14 cellular contexts compared by ENCODE assay signal in the genomic region with DNA sequence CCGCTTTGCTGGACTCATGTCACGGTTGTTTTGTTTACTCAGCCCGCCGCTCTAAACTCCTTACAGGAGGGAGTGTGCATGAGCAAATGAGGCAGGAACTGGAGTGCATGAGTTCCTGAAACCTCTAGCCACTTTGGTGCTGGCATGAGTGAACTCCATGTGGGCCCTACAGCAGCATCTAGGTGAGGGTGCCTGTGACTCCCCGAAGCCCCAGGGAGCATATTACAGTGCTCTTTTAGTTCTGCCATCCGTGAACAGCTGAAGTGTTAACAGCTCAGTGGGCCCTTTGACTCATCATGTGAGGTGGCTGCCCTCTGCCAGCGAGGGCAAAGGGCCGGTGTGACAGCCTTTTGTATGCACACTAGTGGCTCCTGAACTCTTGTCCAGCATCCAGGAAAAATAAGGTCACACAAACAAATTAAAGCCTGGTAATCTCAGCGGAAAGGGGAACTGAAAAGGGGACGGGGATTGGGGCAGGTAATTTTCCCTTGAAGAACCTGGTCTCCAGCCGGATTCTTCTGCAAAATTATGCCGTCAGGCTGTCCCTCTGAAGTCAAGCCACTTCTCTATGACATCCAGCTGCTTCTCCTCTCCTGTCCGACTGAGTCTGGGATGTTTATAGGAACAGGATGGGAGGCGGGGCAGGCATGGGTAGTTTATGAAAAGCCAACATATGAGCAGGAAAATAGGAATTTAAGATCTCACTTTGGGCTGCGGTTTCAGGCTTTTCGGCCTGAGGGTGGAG.
DNase-seq lines count a peak whose midpoint lies in the region; ATAC-seq and TF ChIP-seq lines count a peak whose summit lies in the region.
"Had no signal": no experiment of that assay in that cellular context is flagged by ENCODE, and none has a peak within 500 bp of the region (broad histone marks: within the 10 kb centered on the region; RNA-seq: fewer than 3 reads in every experiment).

No MANE protein-coding gene starts in this region.

- no peak overlapping the region for H2AK5ac ChIP-seq in neuronal stem cell (ENCODE audit: low read depth, low read length)

- no peak overlapping the region for H4K91ac ChIP-seq in neuronal stem cell (ENCODE audit: low read depth, low read length, poor library complexity)

- no peak overlapping the region for H3K4me3 Mint-ChIP-seq in activated naive CD4-positive, alpha-beta T cell treated with anti-CD3 and anti-CD28 coated beads, Interleukin-2, amount 10 ng/mL, durations not matched to agents 7 days and 5 days
- H3K4me3 Mint-ChIP-seq in CD8-positive, alpha-beta memory T cell: no peak overlapping the region
- H3K4me3 Mint-ChIP-seq: central memory CD8-positive, alpha-beta T cell; T-helper 2 cell treated with Interferon-gamma antibody and Interleukin-4, amounts not matched to agents 5 μg/mL and 100 μg/mL, for 36 hours had no signal

- peaks cover 1 to 5% of the 10 kb centered on the region in 2 donors for H3K4me1 ChIP-seq in neuronal stem cell (ENCODE audit: control insufficient read depth in 2 of 2, insufficient read depth in 1 of 2, low read depth in 1 of 2, low read length in 2 of 2)
- no peaks in the 10 kb centered on the region for H3K4me1 ChIP-seq in CD8-positive, alpha-beta memory T cell (ENCODE audit: insufficient read depth, low read length)

- H3K4me1 Mint-ChIP-seq in activated naive CD4-positive, alpha-beta T cell treated with anti-CD3 and anti-CD28 coated beads, Interleukin-2, amount 10 ng/mL, durations not matched to agents 7 days and 5 days: no peaks in the 10 kb centered on the region
- no peaks in the 10 kb centered on the region for H3K4me1 Mint-ChIP-seq in CD8-positive, alpha-beta memory T cell
- H3K4me1 Mint-ChIP-seq: central memory CD8-positive, alpha-beta T cell had no signal

- no peak overlapping the region for H3K9ac ChIP-seq in neuronal stem cell (ENCODE audit: low read depth, low read length, poor library complexity)

- no peak overlapping the region for H3K14ac ChIP-seq in neuronal stem cell (ENCODE audit: low read length)

- ATAC-seq in HG03097 (IDR thresholded peaks at IDR 0.05; ENCODE audit: low FRiP score, unreplicated experiment) (no peak), GM19463 (IDR thresholded peaks at IDR 0.05; ENCODE audit: unreplicated experiment) (no peak)

- WGBS in neuronal stem cell (ENCODE audit: extremely low coverage in 2 of 2, insufficient read length in 2 of 2, insufficient replicate concordance in 1 of 2), 2 donors: no CpG with 5 or more reads among the region's 16 CpGs

- CTCF ChIA-PET in activated naive CD4-positive, alpha-beta T cell treated with anti-CD3 and anti-CD28 coated beads, Interleukin-2, amount 10 ng/mL, durations not matched to agents 7 days and 5 days (lab: Charles Lee): no interaction called here
- CTCF ChIA-PET in CD8-positive, alpha-beta memory T cell (lab: Charles Lee): no interaction called here

- no peak overlapping the region for H3K4me3 ChIP-seq in epithelial cell of esophagus (ENCODE audit: low read length)
- H3K4me3 ChIP-seq in neuronal stem cell (ENCODE audit: low read length in 2 of 2): no peak overlapping the region
- H3K4me3 ChIP-seq in CD8-positive, alpha-beta memory T cell (ENCODE audit: low read length): no peak overlapping the region

- H3K9me3 Mint-ChIP-seq in activated naive CD4-positive, alpha-beta T cell treated with anti-CD3 and anti-CD28 coated beads, Interleukin-2, amount 10 ng/mL, durations not matched to agents 7 days and 5 days: peaks cover 1% of the 10 kb centered on the region
- peaks cover 2 to 31% (median 4%) of the 10 kb centered on the region in 5 donors for H3K9me3 Mint-ChIP-seq in CD8-positive, alpha-beta memory T cell

- H2BK15ac ChIP-seq in neuronal stem cell (ENCODE audit: low read length): no peak overlapping the region

- no peak overlapping the region for H2BK12ac ChIP-seq in neuronal stem cell (ENCODE audit: low read length)

- no peak overlapping the region for H3K4ac ChIP-seq in neuronal stem cell (ENCODE audit: low read length)

- no peak overlapping the region for H3K27ac ChIP-seq in neuronal stem cell (replicated peaks; ENCODE audit: low read length)
- H3K27ac ChIP-seq in CD8-positive, alpha-beta memory T cell (ENCODE audit: low read depth, low read length): no peak overlapping the region
- H3K27ac ChIP-seq: HL-60, neutrophil had no signal

- H2BK120ac ChIP-seq in neuronal stem cell (ENCODE audit: low read depth, low read length): no peak overlapping the region

- no peaks in the 10 kb centered on the region for H3K27me3 Mint-ChIP-seq in activated naive CD4-positive, alpha-beta T cell treated with anti-CD3 and anti-CD28 coated beads, Interleukin-2, amount 10 ng/mL, durations not matched to agents 7 days and 5 days
- no peaks in the 10 kb centered on the region for H3K27me3 Mint-ChIP-seq in CD8-positive, alpha-beta memory T cell
- H3K27me3 Mint-ChIP-seq: central memory CD8-positive, alpha-beta T cell had no signal

- H3K4me2 ChIP-seq in neuronal stem cell (ENCODE audit: insufficient read depth, low read length, poor library complexity, severe bottlenecking): no peak overlapping the region

- H3K27ac Mint-ChIP-seq in activated naive CD4-positive, alpha-beta T cell treated with anti-CD3 and anti-CD28 coated beads, Interleukin-2, amount 10 ng/mL, durations not matched to agents 7 days and 5 days: no peak overlapping the region
- H3K27ac Mint-ChIP-seq in CD8-positive, alpha-beta memory T cell: no peak overlapping the region
- H3K27ac Mint-ChIP-seq: T-helper 2 cell treated with Interferon-gamma antibody and Interleukin-4, amounts not matched to agents 5 μg/mL and 100 μg/mL, for 36 hours had no signal

- no peak for TF ChIP-seq CTCF in epithelial cell of esophagus (IDR thresholded peaks at IDR 0.05; ENCODE audit: insufficient read depth, low read depth, low read length, missing control alignments)

- H2BK5ac ChIP-seq in neuronal stem cell (ENCODE audit: low read length): no peak overlapping the region

- H3K36me3 ChIP-seq in neuronal stem cell (replicated peaks in 1 of 2; ENCODE audit: control insufficient read depth in 2 of 2, insufficient read depth in 2 of 2, low read length in 2 of 2): no peaks in the 10 kb centered on the region
- H3K36me3 ChIP-seq in CD8-positive, alpha-beta memory T cell (ENCODE audit: insufficient read depth, low read length): no peaks in the 10 kb centered on the region
- H3K36me3 ChIP-seq: neutrophil had no signal

- no peak overlapping the region for H3K18ac ChIP-seq in neuronal stem cell (ENCODE audit: low read length)

- H3K36me3 Mint-ChIP-seq in activated naive CD4-positive, alpha-beta T cell treated with anti-CD3 and anti-CD28 coated beads, Interleukin-2, amount 10 ng/mL, durations not matched to agents 7 days and 5 days: no peaks in the 10 kb centered on the region
- H3K36me3 Mint-ChIP-seq in CD8-positive, alpha-beta memory T cell: no peaks in the 10 kb centered on the region

- no peaks in the 10 kb centered on the region for H3K27me3 ChIP-seq in neuronal stem cell (ENCODE audit: control insufficient read depth in 3 of 3, insufficient read depth in 3 of 3, low read depth in 1 of 3, low read length in 3 of 3)
- H3K27me3 ChIP-seq in CD8-positive, alpha-beta memory T cell (ENCODE audit: insufficient read depth, low read length, poor library complexity, severe bottlenecking): no peaks in the 10 kb centered on the region
- H3K27me3 ChIP-seq: neutrophil had no signal

- H2AFZ ChIP-seq in neuronal stem cell (ENCODE audit: low read length): peak overlapping the region; percentile 15

- POLR2A ChIA-PET in CD8-positive, alpha-beta memory T cell (lab: Charles Lee): no interaction called here

- H3K23ac ChIP-seq in neuronal stem cell (ENCODE audit: low read depth, low read length, poor library complexity): no peak overlapping the region

- H3K79me1 ChIP-seq in neuronal stem cell (ENCODE audit: low read depth, low read length): no peaks in the 10 kb centered on the region

- no peaks in the 10 kb centered on the region for H3K9me3 ChIP-seq in neuronal stem cell (replicated peaks in 1 of 2; ENCODE audit: control insufficient read depth in 2 of 2, insufficient read depth in 1 of 2, low read depth in 1 of 2, low read length in 2 of 2)
- no peaks in the 10 kb centered on the region for H3K9me3 ChIP-seq in CD8-positive, alpha-beta memory T cell (ENCODE audit: low read length)
- H3K9me3 ChIP-seq: neutrophil had no signal

- DNase-seq in EH (ENCODE audit: low read depth) (peak; percentile 62), NCI-H460 (ENCODE audit: extremely low read depth, low read depth) (peak; percentile 68), epithelial cell of esophagus (ENCODE audit: low read depth) (peak; percentile 33), neuronal stem cell (ENCODE audit: low spot score) (no peak)
- DNase-seq in activated naive CD4-positive, alpha-beta T cell treated with anti-CD3 and anti-CD28 coated beads, Interleukin-2, amount 10 ng/mL, durations not matched to agents 7 days and 5 days: no peak
- no peak for DNase-seq in CD8-positive, alpha-beta memory T cell
- DNase-seq: activated CD8-positive, alpha-beta memory T cell treated with anti-CD3 and anti-CD28 coated beads, Interleukin-2, amount 50 U/mL, for 4 hours; NCI-H1930 had no signal

- no peak overlapping the region for H4K8ac ChIP-seq in neuronal stem cell (ENCODE audit: low read depth, low read length)

Comparison
In these comparisons a context has a peak if more than half of its experiments do, and no peak if none do; other contexts are left out.
1. DNase-seq: peak in EH (single experiment), NCI-H460 (single experiment) and epithelial cell of esophagus (single experiment); none in neuronal stem cell (single experiment), activated naive CD4-positive, alpha-beta T cell treated with anti-CD3 and anti-CD28 coated beads, Interleukin-2, amount 10 ng/mL, durations not matched to agents 7 days and 5 days (single experiment) and CD8-positive, alpha-beta memory T cell (0 of 5).